1 cellular context compared by ENCODE assay signal in genomic region chr1:16514107-16515055, GRCh38.
TF ChIP-seq lines count a peak whose summit lies in the region.

TSS of gene RNU1-1 (minus strand) at chr1:16514285.

TF ChIP-seq in H1, 55 proteins besides CTCF, POLR2A, EP300 and RAD21:
- peak; percentile 44; the same call in 1 of the 2 replicates for TF ChIP-seq SP4 (IDR thresholded peaks at IDR 0.05; ENCODE audit: low read length)
- TF ChIP-seq TAF1 (IDR thresholded peaks at IDR 0.05; ENCODE audit: low read depth, low read length) = 0 out of 2 replicates have a peak, but pooled peaks have one; percentile 30
- TF ChIP-seq, protein P1, sequence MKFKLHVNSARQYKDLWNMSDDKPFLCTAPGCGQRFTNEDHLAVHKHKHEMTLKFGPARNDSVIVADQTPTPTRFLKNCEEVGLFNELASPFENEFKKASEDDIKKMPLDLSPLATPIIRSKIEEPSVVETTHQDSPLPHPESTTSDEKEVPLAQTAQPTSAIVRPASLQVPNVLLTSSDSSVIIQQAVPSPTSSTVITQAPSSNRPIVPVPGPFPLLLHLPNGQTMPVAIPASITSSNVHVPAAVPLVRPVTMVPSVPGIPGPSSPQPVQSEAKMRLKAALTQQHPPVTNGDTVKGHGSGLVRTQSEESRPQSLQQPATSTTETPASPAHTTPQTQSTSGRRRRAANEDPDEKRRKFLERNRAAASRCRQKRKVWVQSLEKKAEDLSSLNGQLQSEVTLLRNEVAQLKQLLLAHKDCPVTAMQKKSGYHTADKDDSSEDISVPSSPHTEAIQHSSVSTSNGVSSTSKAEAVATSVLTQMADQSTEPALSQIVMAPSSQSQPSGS (IDR thresholded peaks at IDR 0.05; ENCODE audit: low read length) = peak; percentile 79
- peak; percentile 51; the same call in 1 of the 2 replicates for TF ChIP-seq EGR1 (IDR thresholded peaks at IDR 0.05; ENCODE audit: borderline replicate concordance, low read depth, low read length)
- peak; percentile 97 for TF ChIP-seq TAF7 (optimal IDR thresholded peaks at IDR 0.05; ENCODE audit: borderline replicate concordance, low read depth, low read length)
- TF ChIP-seq CREB1 (IDR thresholded peaks at IDR 0.05) = peak; percentile 65
- peak; percentile 92 for TF ChIP-seq GTF2F1 (IDR thresholded peaks at IDR 0.05; ENCODE audit: borderline replicate concordance, low read depth, low read length)
- TF ChIP-seq POLR2AphosphoS5 (IDR thresholded peaks at IDR 0.05; ENCODE audit: low read depth, low read length) = peak; percentile 56; the same call in 1 of the 2 replicates
- TF ChIP-seq TBP (IDR thresholded peaks at IDR 0.05; ENCODE audit: low read depth, low read length) = peak; percentile 86
- 0 out of 2 replicates have a peak, but pooled peaks have one; percentile 39 for TF ChIP-seq SP1 (IDR thresholded peaks at IDR 0.05; ENCODE audit: low read depth, low read length)
